ENCODE assay signal across 9 cellular contexts in genomic region chr1:16072616-16073484, GRCh38. TPM values are rescaled to one million over a fixed set of nuclear protein-coding genes. Genes with fewer than 3 reads are reported as not detected.
DNase-seq lines count a peak whose midpoint lies in the region; ATAC-seq and TF ChIP-seq lines count a peak whose summit lies in the region.
"Had no signal": no experiment of that assay in that cellular context is flagged by ENCODE, and none has a peak within 500 bp of the region (broad histone marks: within the 10 kb centered on the region; RNA-seq: fewer than 3 reads in every experiment).

No MANE protein-coding gene starts in this region.

- H3K4me1 ChIP-seq in hepatocyte (ENCODE audit: insufficient read depth) (peaks cover 16% of the 10 kb centered on the region), thyroid gland (peaks cover 19 to 55% of the 10 kb centered on the region in 2 donors)

- H3K9me3 ChIP-seq in hepatocyte (ENCODE audit: low read depth) (no peaks in the 10 kb centered on the region), thyroid gland (no peaks in the 10 kb centered on the region)

- H3K36me3 ChIP-seq in hepatocyte (replicated peaks; ENCODE audit: insufficient read depth, low read depth): no peaks in the 10 kb centered on the region
- H3K36me3 ChIP-seq in thyroid gland: no peaks in the 10 kb centered on the region

- H3K9me3 Mint-ChIP-seq in activated T-cell treated with anti-CD3 and anti-CD28 coated beads, Interleukin-2, amount 50 U/mL, for 72 hours: no peaks in the 10 kb centered on the region

- no peak for TF ChIP-seq POLR2A in thyroid gland (IDR thresholded peaks at IDR 0.05)

- peak overlapping the region; percentile 98 for H3K4me2 ChIP-seq in hepatocyte

- no peaks in the 10 kb centered on the region for H4K20me1 ChIP-seq in hepatocyte (ENCODE audit: insufficient read depth, poor library complexity, severe bottlenecking)

- H3K27ac ChIP-seq in VCaP (peak overlapping the region; percentile 41; the same call in 1 of the 2 replicates), hepatocyte (no peak overlapping the region), thyroid gland (peak overlapping the region in 1 of 3 donors; percentile 65)

- intact Hi-C loops in thyroid gland (cut with DNase I): no loop called here

- H2AFZ ChIP-seq in hepatocyte: peak overlapping the region; percentile 49

- ATAC-seq in activated T-cell treated with anti-CD3 and anti-CD28 coated beads, Interleukin-2, amount 50 U/mL, for 72 hours (replicated peaks in 1 of 2): peak; percentile 41 to 50
- no peak for ATAC-seq in HG03354 (IDR thresholded peaks at IDR 0.05; ENCODE audit: poor library complexity, severe bottlenecking, unreplicated experiment)
- ATAC-seq in HG03457 (IDR thresholded peaks at IDR 0.05; ENCODE audit: unreplicated experiment): no peak

- DNase-seq in activated T-cell treated with anti-CD3 and anti-CD28 coated beads, Interleukin-2, amount 50 U/mL, for 72 hours: no peak
- DNase-seq in activated T-cell treated with anti-CD3 and anti-CD28 coated beads, Interleukin-2, amount 50 U/mL, for 1 hour: no peak
- DNase-seq in hepatocyte (ENCODE audit: low spot score): peak; percentile 64
- DNase-seq in thyroid gland: peak; percentile 33 to 36
- no peak for DNase-seq in SIG-M5 (lab: John Stamatoyannopoulos, UW)

- H3K4me1 Mint-ChIP-seq in activated T-cell treated with anti-CD3 and anti-CD28 coated beads, Interleukin-2, amount 50 U/mL, for 72 hours (ENCODE audit: low read depth): no peaks in the 10 kb centered on the region

- H3K27ac Mint-ChIP-seq in activated T-cell treated with anti-CD3 and anti-CD28 coated beads, Interleukin-2, amount 50 U/mL, for 72 hours: no peak overlapping the region

- H3K79me2 ChIP-seq in hepatocyte: no peaks in the 10 kb centered on the region

- H3K4me3 Mint-ChIP-seq in activated T-cell treated with anti-CD3 and anti-CD28 coated beads, Interleukin-2, amount 50 U/mL, for 72 hours: peak overlapping the region in 1 of 2 donors; percentile 44

- H3K27me3 ChIP-seq in hepatocyte (no peaks in the 10 kb centered on the region), thyroid gland (no peaks in the 10 kb centered on the region)

- no peaks in the 10 kb centered on the region for H3K9me2 ChIP-seq in hepatocyte (replicated peaks; ENCODE audit: insufficient read depth)

- H3K4me3 ChIP-seq in hepatocyte (peak overlapping the region; percentile 45), thyroid gland (replicated peaks in 1 of 3) (peak overlapping the region in 1 of 3 donors; percentile 37)

- TF ChIP-seq CTCF in VCaP (conservative IDR thresholded peaks at IDR 0.05) (no peak), hepatocyte (IDR thresholded peaks at IDR 0.05; ENCODE audit: poor library complexity) (peak; percentile 21), thyroid gland (IDR thresholded peaks at IDR 0.05) (no peak)

- WGBS in hepatocyte (ENCODE audit: low lambda C conversion rate, missing lambda C conversion rate): 20% methylated on average over 3 of the region's 49 CpGs
- WGBS in thyroid gland, 2 donors: 10 to 19% methylated on average over 6 to 43 of the region's 49 CpGs

- no peaks in the 10 kb centered on the region for H3K36me3 Mint-ChIP-seq in activated T-cell treated with anti-CD3 and anti-CD28 coated beads, Interleukin-2, amount 50 U/mL, for 72 hours (ENCODE audit: insufficient read depth in 2 of 2)

- H3K27me3 Mint-ChIP-seq in activated T-cell treated with anti-CD3 and anti-CD28 coated beads, Interleukin-2, amount 50 U/mL, for 72 hours (ENCODE audit: low read depth): peaks cover 12% of the 10 kb centered on the region

RNA-seq across cellular contexts. Expression of gene FAM131C, which starts 0.6 kb away (rescaled TPM):
- under 1 TPM; 0.32 to 0.86 TPM for total RNA-seq in activated T-cell treated with anti-CD3 and anti-CD28 coated beads, Interleukin-2, amount 50 U/mL, for 72 hours
- 3.3 and 3.5 TPM in 2 replicates for total RNA-seq in hepatocyte
- 7.5 and 11.7 TPM in 2 replicates for polyA plus RNA-seq in hepatocyte
- total RNA-seq in thyroid gland: 1 to 10 TPM in 3 of 4 donors, under 1 TPM in 1; 0.42 to 2.7 (median 1.5) TPM
- total RNA-seq: dermis microvascular lymphatic vessel endothelial cell had no signal

RNA-seq across cellular contexts. Expression of gene CLCNKB, which starts 29.3 kb away (rescaled TPM):
- not detected for total RNA-seq in activated T-cell treated with anti-CD3 and anti-CD28 coated beads, Interleukin-2, amount 50 U/mL, for 72 hours
- 0.47 and 1.0 TPM in 2 replicates for total RNA-seq in hepatocyte
- polyA plus RNA-seq in hepatocyte: 1.4 and 1.8 TPM in 2 replicates
- 10 to 100 TPM in 3 of 4 donors, 1 to 10 TPM in 1; 7.1 to 42.2 (median 15.4) TPM for total RNA-seq in thyroid gland

RNA-seq across cellular contexts. Expression of gene CLCNKA, which starts 51.0 kb away (rescaled TPM):
- not detected for total RNA-seq in activated T-cell treated with anti-CD3 and anti-CD28 coated beads, Interleukin-2, amount 50 U/mL, for 72 hours
- total RNA-seq in hepatocyte (1.0 and 1.3 TPM in 2 replicates), thyroid gland (10 to 100 TPM in 2 of 4 donors, 1 to 10 TPM in 2; 3.9 to 27.1 (median 16.1) TPM)
- 1.3 and 2.7 TPM in 2 replicates for polyA plus RNA-seq in hepatocyte
- total RNA-seq: dermis microvascular lymphatic vessel endothelial cell had no signal

RNA-seq across cellular contexts. Expression of gene HSPB7, which starts 55.0 kb away (rescaled TPM):
- not detected for total RNA-seq in activated T-cell treated with anti-CD3 and anti-CD28 coated beads, Interleukin-2, amount 50 U/mL, for 72 hours
- total RNA-seq in hepatocyte (12.6 and 17.4 TPM in 2 replicates), thyroid gland (1 to 10 TPM in 3 of 4 donors, under 1 TPM in 1; 0.81 to 9.0 (median 2.9) TPM)
- 59.4 and 66.2 TPM in 2 replicates for polyA plus RNA-seq in hepatocyte
- total RNA-seq: dermis microvascular lymphatic vessel endothelial cell had no signal

Comparison
In these comparisons a context has a peak if more than half of its experiments do, and no peak if none do; other contexts are left out.
1. ATAC-seq: peak in activated T-cell treated with anti-CD3 and anti-CD28 coated beads, Interleukin-2, amount 50 U/mL, for 72 hours (2 of 2); none in HG03354 (single experiment) and HG03457 (single experiment).
2. DNase-seq: peak in hepatocyte (single experiment) and thyroid gland (2 of 2); none in activated T-cell treated with anti-CD3 and anti-CD28 coated beads, Interleukin-2, amount 50 U/mL, for 72 hours (0 of 2), activated T-cell treated with anti-CD3 and anti-CD28 coated beads, Interleukin-2, amount 50 U/mL, for 1 hour (single experiment) and SIG-M5 (single experiment).